ENCODE assay signal across 8 cellular contexts in the genomic region with DNA sequence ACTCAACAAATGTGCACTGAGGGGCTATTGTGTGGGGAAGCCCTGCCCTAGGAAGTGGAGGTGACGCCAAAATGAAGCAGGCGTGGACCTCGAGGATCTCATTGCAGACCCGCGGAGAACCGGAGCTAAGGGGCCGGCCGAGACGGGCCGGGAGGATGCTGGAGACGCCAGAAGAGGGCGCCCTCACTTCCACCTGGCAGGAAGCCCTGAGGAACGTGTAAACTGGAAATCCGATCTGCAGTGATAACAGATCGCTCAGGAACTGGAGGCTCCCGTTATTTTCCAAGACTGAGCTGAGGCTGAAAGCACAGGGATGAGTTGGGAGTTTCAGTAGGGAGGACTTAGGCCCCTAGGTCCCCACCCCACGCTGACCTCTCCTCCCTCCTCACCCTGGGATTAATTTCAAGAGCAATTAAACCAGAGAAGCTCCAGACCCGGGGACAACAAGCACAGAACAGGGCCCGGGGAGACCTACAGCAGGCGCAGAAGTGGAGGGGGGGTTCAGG. TPM values are rescaled to one million over a fixed set of nuclear protein-coding genes. Genes with fewer than 3 reads are reported as not detected.
A peak's percentile ranks its signal among the peaks of the same experiment; 100 is the strongest.
DNase-seq lines count a peak whose midpoint lies in the region; ATAC-seq lines count a peak whose summit lies in the region.

No MANE protein-coding gene starts in this region.

- DNase-seq in AG08395 (ENCODE audit: low spot score) (peak; percentile 77), NCI-H524 (lab: John Stamatoyannopoulos, UW) (peak; percentile 34 to 76), ecto neural progenitor cell (ENCODE audit: low spot score) (peak; percentile 84), lung microvascular endothelial cell (ENCODE audit: low read depth in 2 of 2) (peak; percentile 73 to 85)
- DNase-seq in activated CD4-positive, alpha-beta T cell treated with anti-CD3 and anti-CD28 coated beads, Interleukin-2, amount 50 U/mL, for 1 hour: peak; percentile 81
- DNase-seq in stimulated activated CD4-positive, alpha-beta T cell treated with anti-CD3 and anti-CD28 coated beads, TNF-alpha, amount 100 ng/mL, for 24 hours (ENCODE audit: low read depth in 3 of 3): peak; percentile 66 to 81 (median 69)

- ATAC-seq in GM21723 (IDR thresholded peaks at IDR 0.05; ENCODE audit: unreplicated experiment) (peak; percentile 55), HG03460 (IDR thresholded peaks at IDR 0.05; ENCODE audit: unreplicated experiment) (no peak)

RNA-seq across cellular contexts. Expression of a gene that starts 7.6 kb away (rescaled TPM):
- total RNA-seq in lung microvascular endothelial cell: 1.8 and 3.3 TPM in 2 replicates
